In the genomic region with DNA sequence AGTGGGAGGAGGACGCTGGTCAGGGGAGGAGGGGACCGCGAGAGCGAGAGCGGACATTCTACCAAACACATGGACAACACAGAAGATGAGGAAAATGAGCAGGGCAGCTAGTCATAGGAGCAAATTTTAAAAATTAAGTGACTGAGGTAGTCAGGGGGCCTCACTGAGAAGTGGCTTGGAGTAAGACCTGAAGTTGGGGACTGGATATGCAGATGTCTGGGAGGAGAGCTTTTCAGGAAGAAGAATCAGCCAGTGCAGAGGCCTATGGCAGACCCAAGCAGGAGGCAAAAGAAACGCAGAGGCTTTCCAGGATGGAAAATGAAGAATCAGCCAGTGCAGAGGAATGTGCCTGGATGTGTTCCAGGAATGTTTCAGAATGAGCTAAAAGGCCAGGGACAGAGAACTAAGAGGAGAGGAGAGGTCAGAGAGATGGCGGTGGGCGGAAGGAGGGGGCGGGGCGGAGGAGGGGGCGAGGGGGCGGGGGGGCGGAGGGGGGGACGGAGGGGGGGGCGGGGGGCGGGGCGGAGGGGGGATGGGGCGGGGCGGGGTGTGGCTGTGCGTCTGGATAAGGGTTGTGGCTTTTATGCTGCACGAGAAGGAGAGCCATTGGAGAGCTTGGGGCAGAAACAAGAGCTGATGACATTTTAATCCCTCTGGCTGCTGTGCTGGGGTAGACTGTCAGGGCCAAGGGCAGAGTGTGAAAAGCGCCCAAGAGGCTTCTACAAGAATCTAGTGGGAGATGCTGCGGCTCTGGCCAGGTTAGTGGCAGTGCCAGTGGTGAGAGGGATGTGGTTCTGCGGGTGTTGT, we compare ENCODE assay signal across 8 cellular contexts.
A peak's percentile ranks its signal among the peaks of the same experiment; 100 is the strongest.
DNase-seq lines count a peak whose midpoint lies in the region; ATAC-seq and TF ChIP-seq lines count a peak whose summit lies in the region.

No MANE protein-coding gene starts in this region.

- H3K36me3 ChIP-seq in A673 (ENCODE audit: insufficient read depth, low read length, poor library complexity, severe bottlenecking) (no peaks in the 10 kb centered on the region), ascending aorta (no peaks in the 10 kb centered on the region), psoas muscle (ENCODE audit: insufficient read depth in 1 of 2, low read depth in 1 of 2) (no peaks in the 10 kb centered on the region)

- H3K4me1 ChIP-seq in A673 (ENCODE audit: insufficient read depth, low read length, poor library complexity, severe bottlenecking) (peaks cover 11% of the 10 kb centered on the region), ascending aorta (peaks cover 3 to 24% of the 10 kb centered on the region in 2 donors), psoas muscle (no peaks in the 10 kb centered on the region)

- no peak overlapping the region for H3K27ac ChIP-seq in A673 (ENCODE audit: low read depth, low read length, poor library complexity, severe bottlenecking)
- H3K27ac ChIP-seq in ascending aorta: peak overlapping the region; percentile 73 to 90
- peak overlapping the region; percentile 58 for H3K27ac ChIP-seq in psoas muscle

- no TSS peak for BruUV-seq in A673 (replicated peaks; lab: Mats Ljungman, UMichigan)

- H3K27me3 ChIP-seq in A673 (replicated peaks; ENCODE audit: insufficient read depth, low read depth, low read length, poor library complexity) (no peaks in the 10 kb centered on the region), ascending aorta (no peaks in the 10 kb centered on the region), psoas muscle (ENCODE audit: insufficient read depth in 3 of 3, low read length in 2 of 3) (peaks cover 0 to 4% (median 0%) of the 10 kb centered on the region in 3 donors)

- DNase-seq in A673 (ENCODE audit: low spot score) (peak; percentile 67), GM04503 (ENCODE audit: low read depth) (peak; percentile 49), NCI-H524 (lab: John Stamatoyannopoulos, UW) (peak; percentile 61 to 71), ascending aorta (ENCODE audit: low spot score in 2 of 2) (peak in 1 of 2 donors; percentile 85), hepatic stellate cell (ENCODE audit: low spot score) (peak; percentile 74), psoas muscle (peak; percentile 52 to 66), NCI-H2081 (lab: John Stamatoyannopoulos, UW) (no peak)
- no peak for DNase-seq in stimulated activated CD4-positive, alpha-beta T cell treated with anti-CD3 and anti-CD28 coated beads, Interleukin-4, amount 100 ng/mL, for 24 hours

- peak; percentile 23 to 68 (median 58) for ATAC-seq in psoas muscle

- intact Hi-C loops in A673 (cut with micrococcal nuclease; ENCODE audit: unreplicated experiment) (loop anchor here (2.0 to 5.0 kb wide), 4 partner anchors 199 to 531 kb away; no protein-coding TSS in a partner anchor), ascending aorta (cut with DNase I) (loop anchor here (1.0 to 10.0 kb wide), 7 partner anchors 29 to 754 kb away; partner anchors contain the start of genes KCNMB1 and NPM1), psoas muscle (cut with DNase I) (loop anchor here (2.0 to 10.0 kb wide), 4 partner anchors 151 to 366 kb away; partner anchors contain the start of gene GABRP (in 1 of the 2))

- peak overlapping the region; percentile 39 for H3K4me3 ChIP-seq in A673 (ENCODE audit: low read depth, low read length, poor library complexity, severe bottlenecking)
- H3K4me3 ChIP-seq in ascending aorta: peak overlapping the region; percentile 33 to 53
- H3K4me3 ChIP-seq in psoas muscle: peak overlapping the region; percentile 36

- TF ChIP-seq CTCF in A673 (conservative IDR thresholded peaks at IDR 0.05; ENCODE audit: low read depth, low read length) (peak; percentile 23; the same call in 1 of the 2 replicates), ascending aorta (IDR thresholded peaks at IDR 0.05) (no peak), psoas muscle (IDR thresholded peaks at IDR 0.05) (no peak)

- H3K9me3 ChIP-seq in A673 (ENCODE audit: low read depth, low read length, poor library complexity, severe bottlenecking) (no peaks in the 10 kb centered on the region), ascending aorta (no peaks in the 10 kb centered on the region), psoas muscle (no peaks in the 10 kb centered on the region)

- CTCF ChIA-PET in A673 (lab: Charles Lee): interaction anchor here (0.5 to 1.4 kb wide), 6 partner anchors 10 to 414 kb away, joined by 3 to 8 read pairs (median 4); no protein-coding TSS in a partner anchor

- POLR2A ChIA-PET in A673 (lab: Charles Lee; ENCODE audit: low non-redundant PET): no interaction called here

- 2 to 3% (median 2%) methylated on average over 11 to 15 of the region's 24 CpGs for WGBS in psoas muscle, 3 donors

Comparison
In these comparisons a context has a peak if more than half of its experiments do, and no peak if none do; other contexts are left out.
1. DNase-seq: peak in A673 (single experiment), GM04503 (single experiment), NCI-H524 (2 of 2), hepatic stellate cell (single experiment) and psoas muscle (2 of 2); none in stimulated activated CD4-positive, alpha-beta T cell treated with anti-CD3 and anti-CD28 coated beads, Interleukin-4, amount 100 ng/mL, for 24 hours (single experiment) and NCI-H2081 (0 of 2).
2. Peak in every context shown above with its lines, with median percentiles within 50 percentile points of each other: H3K4me3 ChIP-seq.